ENCODE assay signal across 11 cellular contexts in genomic region chr10:3961082-3961481, GRCh38.
DNase-seq lines count a peak whose midpoint lies in the region; ATAC-seq and TF ChIP-seq lines count a peak whose summit lies in the region.
"Had no signal": no experiment of that assay in that cellular context is flagged by ENCODE, and none has a peak within 500 bp of the region (broad histone marks: within the 10 kb centered on the region; RNA-seq: fewer than 3 reads in every experiment).

No MANE protein-coding gene starts in this region.

- H3K36me3 ChIP-seq in HUES48 (ENCODE audit: control insufficient read depth, insufficient read depth, low read length) (no peaks in the 10 kb centered on the region), upper lobe of right lung (no peaks in the 10 kb centered on the region)

- H3K27ac ChIP-seq in HUES48 (ENCODE audit: low read depth, low read length) (peak overlapping the region; percentile 71), upper lobe of right lung (no peak overlapping the region)
- H3K27ac ChIP-seq: C4-2B, dorsolateral prefrontal cortex had no signal

- no peaks in the 10 kb centered on the region for H3K9me3 Mint-ChIP-seq in activated naive CD8-positive, alpha-beta T cell treated with anti-CD3 and anti-CD28 coated beads for 36 hours

- no peak overlapping the region for H3K9ac ChIP-seq in HUES48 (ENCODE audit: low read depth, low read length)

- peak; percentile 32 for DNase-seq in stimulated activated CD4-positive, alpha-beta T cell treated with anti-CD3 and anti-CD28 coated beads, Interleukin-15, amount 100 ng/mL, for 24 hours
- DNase-seq in stimulated activated CD4-positive, alpha-beta T cell treated with anti-CD3 and anti-CD28 coated beads, Interleukin-2, amount 100 ng/mL, for 24 hours = no peak
- peak; percentile 46 for DNase-seq in activated naive CD8-positive, alpha-beta T cell treated with anti-CD3 and anti-CD28 coated beads for 36 hours
- no peak for DNase-seq in upper lobe of right lung
- no peak for DNase-seq in OCI-M1 (lab: John Stamatoyannopoulos, UW)
- no peak for DNase-seq in NCI-H2029 (lab: John Stamatoyannopoulos, UW)
- DNase-seq in NOMO-1 treated with DMSO at 0.1 percent for 48 hours (lab: John Stamatoyannopoulos, UW; ENCODE audit: unreplicated experiment) = no peak
- DNase-seq: dorsolateral prefrontal cortex, hypothalamus had no signal

- peak; percentile 56 for ATAC-seq in upper lobe of right lung

- H3K36me3 Mint-ChIP-seq in activated naive CD8-positive, alpha-beta T cell treated with anti-CD3 and anti-CD28 coated beads for 36 hours = no peaks in the 10 kb centered on the region

- H3K4me3 ChIP-seq in HUES48 (ENCODE audit: low read depth, low read length) = no peak overlapping the region
- H3K4me3 ChIP-seq in upper lobe of right lung = no peak overlapping the region
- H3K4me3 ChIP-seq: dorsolateral prefrontal cortex had no signal

- H3K27me3 ChIP-seq in HUES48 (ENCODE audit: control insufficient read depth, insufficient read depth, low read length) (no peaks in the 10 kb centered on the region), upper lobe of right lung (no peaks in the 10 kb centered on the region)
- H3K27me3 ChIP-seq: dorsolateral prefrontal cortex had no signal

- H3K27me3 Mint-ChIP-seq in activated naive CD8-positive, alpha-beta T cell treated with anti-CD3 and anti-CD28 coated beads for 36 hours = no peaks in the 10 kb centered on the region

- H3K9me3 ChIP-seq in HUES48 (ENCODE audit: control insufficient read depth, insufficient read depth, low read length) = no peaks in the 10 kb centered on the region
- no peaks in the 10 kb centered on the region for H3K9me3 ChIP-seq in upper lobe of right lung

- H3K4me3 Mint-ChIP-seq in activated naive CD8-positive, alpha-beta T cell treated with anti-CD3 and anti-CD28 coated beads for 36 hours = no peak overlapping the region

- peak overlapping the region; percentile 50 for H3K27ac Mint-ChIP-seq in activated naive CD8-positive, alpha-beta T cell treated with anti-CD3 and anti-CD28 coated beads for 36 hours

- peaks cover 23% of the 10 kb centered on the region for H3K4me1 Mint-ChIP-seq in activated naive CD8-positive, alpha-beta T cell treated with anti-CD3 and anti-CD28 coated beads for 36 hours

- TF ChIP-seq CTCF in upper lobe of right lung (IDR thresholded peaks at IDR 0.05) = no peak

- intact Hi-C loops in upper lobe of right lung (cut with DNase I) = no loop called here

- H3K4me1 ChIP-seq in HUES48 (ENCODE audit: control insufficient read depth, insufficient read depth, low read length) (peaks cover 27% of the 10 kb centered on the region), upper lobe of right lung (peaks cover 5% of the 10 kb centered on the region)

Comparison
In these comparisons a context has a peak if more than half of its experiments do, and no peak if none do; other contexts are left out.
1. DNase-seq: peak in stimulated activated CD4-positive, alpha-beta T cell treated with anti-CD3 and anti-CD28 coated beads, Interleukin-15, amount 100 ng/mL, for 24 hours (single experiment) and activated naive CD8-positive, alpha-beta T cell treated with anti-CD3 and anti-CD28 coated beads for 36 hours (single experiment); none in stimulated activated CD4-positive, alpha-beta T cell treated with anti-CD3 and anti-CD28 coated beads, Interleukin-2, amount 100 ng/mL, for 24 hours (0 of 2), upper lobe of right lung (single experiment), OCI-M1 (single experiment), NCI-H2029 (single experiment) and NOMO-1 treated with DMSO at 0.1 percent for 48 hours (single experiment).